ENCODE assay signal across 8 cellular contexts in genomic region chr19:50511069-50511822, GRCh38. TPM values are rescaled to one million over a fixed set of nuclear protein-coding genes. Genes with fewer than 3 reads are reported as not detected.
A peak's percentile ranks its signal among the peaks of the same experiment; 100 is the strongest.
DNase-seq lines count a peak whose midpoint lies in the region; ATAC-seq and TF ChIP-seq lines count a peak whose summit lies in the region.

JOSD2 (minus strand) TSS chr19:50511191; CDS start chr19:50510431, 760 bp downstream.

- 1% methylated on average over 62 of the region's 69 CpGs for WGBS in prostate gland
- under 1% methylated on average over 69 of the region's 69 CpGs for WGBS in urinary bladder

- H3K4me3 ChIP-seq in prostate gland (peak within 1 kb of the TSS; percentile 49 to 54), urinary bladder (ENCODE audit: low read depth, low read length) (peak within 1 kb of the TSS; percentile 59)

- H3K4me1 ChIP-seq in prostate gland (replicated peaks) (peaks cover 4% of the 10 kb centered on the region), urinary bladder (ENCODE audit: insufficient read depth) (peaks cover 3% of the 10 kb centered on the region)

- peak; percentile 90 for DNase-seq in NCI-H187 treated with DMSO at 0.1 percent for 48 hours (lab: John Stamatoyannopoulos, UW)
- DNase-seq in anterior cingulate cortex (lab: John Stamatoyannopoulos, UW) = peak; percentile 78 to 99 (median 98)
- DNase-seq in left ventricle myocardium superior = peak; percentile 99
- DNase-seq in prostate gland (ENCODE audit: low spot score) = peak; percentile 97

- H3K9me3 ChIP-seq in prostate gland = no peaks in the 10 kb centered on the region

- H3K36me3 ChIP-seq in prostate gland (no peaks in the 10 kb centered on the region), urinary bladder (ENCODE audit: insufficient read depth) (no peaks in the 10 kb centered on the region)

- ATAC-seq in GM18498 (IDR thresholded peaks at IDR 0.05; ENCODE audit: unreplicated experiment) (peak; percentile 86), HG02938 (IDR thresholded peaks at IDR 0.05; ENCODE audit: unreplicated experiment) (peak; percentile 85), left ventricle myocardium superior (peak; percentile 94)

- H3K27ac ChIP-seq in prostate gland = peak within 1 kb of the TSS; percentile 49 to 73
- H3K27ac ChIP-seq in urinary bladder (ENCODE audit: low read depth) = peak within 1 kb of the TSS; percentile 88

- TF ChIP-seq CTCF in prostate gland (IDR thresholded peaks at IDR 0.05) = peak in 1 of 4 experiments; percentile 41

- peak; percentile 61 for TF ChIP-seq POLR2A in prostate gland (IDR thresholded peaks at IDR 0.05)

- H3K27me3 ChIP-seq in prostate gland (replicated peaks; ENCODE audit: insufficient read depth) = no peaks in the 10 kb centered on the region

- intact Hi-C loops in T-helper 2 cell treated with Interferon-gamma antibody and Interleukin-4, amounts not matched to agents 100 ng/mL and 5 ng/mL, for 36 hours (cut with micrococcal nuclease) = loop anchor here (1.0 to 2.0 kb wide), 7 partner anchors 35 to 597 kb away; partner anchors contain the start of genes CTU1, EMC10, GARIN5A and NR1H2
- intact Hi-C loops in left ventricle myocardium superior (cut with micrococcal nuclease) (no loop called here), prostate gland (cut with DNase I) (no loop called here)

RNA-seq across cellular contexts. Expression of gene JOSD2, which starts in this region (rescaled TPM):
- total RNA-seq in T-helper 2 cell treated with Interferon-gamma antibody and Interleukin-4, amounts not matched to agents 100 ng/mL and 5 ng/mL, for 36 hours = 32.4 and 34.0 TPM in 2 replicates
- 35.2 TPM for total RNA-seq in left ventricle myocardium superior
- 10 to 100 TPM; 29.4 to 31.7 TPM for total RNA-seq in prostate gland
- total RNA-seq in urinary bladder = 10.5 TPM
- 73.6 TPM for polyA plus RNA-seq in urinary bladder

Comparison
In these comparisons a context has a peak if more than half of its experiments do, and no peak if none do; other contexts are left out.
1. Peak in every context shown above with its lines: DNase-seq, ATAC-seq, H3K4me3 ChIP-seq and H3K27ac ChIP-seq.